Comparison of ENCODE assay signal across 17 cellular contexts in genomic region chr19:28213476-28214082, GRCh38.
DNase-seq lines count a peak whose midpoint lies in the region; ATAC-seq, FAIRE-seq and TF ChIP-seq lines count a peak whose summit lies in the region.
"Had no signal": no experiment of that assay in that cellular context is flagged by ENCODE, and none has a peak within 500 bp of the region (broad histone marks: within the 10 kb centered on the region; RNA-seq: fewer than 3 reads in every experiment).

No MANE protein-coding gene starts in this region.

- H3F3A ChIP-seq in GM23338 (replicated peaks; ENCODE audit: low read depth) = no peaks in the 10 kb centered on the region

- H3K27ac ChIP-seq in A549 (no peak overlapping the region), GM23338 (ENCODE audit: low read depth) (no peak overlapping the region), Peyer's patch (no peak overlapping the region), heart left ventricle (no peak overlapping the region)
- H3K27ac ChIP-seq: body of pancreas, suprapubic skin had no signal

- TF ChIP-seq POLR2A in A549 (IDR thresholded peaks at IDR 0.05; ENCODE audit: low read length) (no peak), Peyer's patch (IDR thresholded peaks at IDR 0.05) (no peak), heart left ventricle (IDR thresholded peaks at IDR 0.05) (no peak)

- DNase-seq in A549 (ENCODE audit: low read depth in 1 of 2, low spot score in 1 of 2) (peak in 1 of 2 experiments; percentile 71), GM23338 (ENCODE audit: low spot score) (peak; percentile 34), OCI-M1 (lab: John Stamatoyannopoulos, UW) (peak; percentile 41), iPS DF 19.7 (ENCODE audit: low read depth, low spot score) (peak; percentile 15), Peyer's patch (no peak), heart left ventricle (no peak), left lobe of liver (ENCODE audit: low spot score) (no peak), NCI-H1694 (lab: John Stamatoyannopoulos, UW) (no peak)
- DNase-seq: activated CD4-positive, alpha-beta T cell treated with anti-CD3 and anti-CD28 coated beads, Interleukin-2, amount 50 U/mL, for 48 hours; body of pancreas; HFFc6; mucosa of descending colon; NCI-H1048; NCI-H510A treated with DMSO at 0.1 percent for 48 hours; T-helper 9 cell had no signal

- WGBS in A549 (ENCODE audit: missing lambda C conversion rate) = 4% methylated on average over 5 of the region's 5 CpGs
- WGBS in heart left ventricle, 4 donors = 60 to 67% (median 61%) methylated on average over 5 of the region's 5 CpGs

- no peaks in the 10 kb centered on the region for H3K27me3 ChIP-seq in GM23338 (ENCODE audit: insufficient read depth)
- no peaks in the 10 kb centered on the region for H3K27me3 ChIP-seq in Peyer's patch
- peaks cover 0 to 8% (median 0%) of the 10 kb centered on the region in 9 donors for H3K27me3 ChIP-seq in heart left ventricle
- H3K27me3 ChIP-seq: body of pancreas, suprapubic skin had no signal

- H3K4me2 ChIP-seq in A549 = no peak overlapping the region
- H3K4me2 ChIP-seq in GM23338 = no peak overlapping the region

- H3K4me3 ChIP-seq in A549 (no peak overlapping the region), GM23338 (no peak overlapping the region), Peyer's patch (no peak overlapping the region), heart left ventricle (no peak overlapping the region)
- H3K4me3 ChIP-seq: body of pancreas, mucosa of descending colon, suprapubic skin had no signal

- H3K36me3 ChIP-seq in GM23338 (ENCODE audit: insufficient read depth) = no peaks in the 10 kb centered on the region
- H3K36me3 ChIP-seq in Peyer's patch = no peaks in the 10 kb centered on the region
- H3K36me3 ChIP-seq in heart left ventricle = no peaks in the 10 kb centered on the region
- H3K36me3 ChIP-seq: suprapubic skin had no signal

- no peak for TF ChIP-seq RAD21 in A549 (conservative IDR thresholded peaks at IDR 0.05 in 1 of 2, IDR thresholded peaks at IDR 0.05 in 1 of 2)

- peak; percentile 82 for FAIRE-seq in A549 (lab: Jason Lieb, UNC)

- H3K4me1 Mint-ChIP-seq in GM23338 = peaks cover 24% of the 10 kb centered on the region

- no peaks in the 10 kb centered on the region for H3K79me2 ChIP-seq in GM23338 (replicated peaks; ENCODE audit: insufficient read depth)

- no peaks in the 10 kb centered on the region for H3K9me2 ChIP-seq in GM23338 (ENCODE audit: insufficient read depth)

- H3K9me3 Mint-ChIP-seq in GM23338 = peaks cover 4% of the 10 kb centered on the region; the same call in 1 of the 3 replicates

- H3K4me1 ChIP-seq in A549 (no peaks in the 10 kb centered on the region), GM23338 (ENCODE audit: insufficient read depth) (0 out of 2 replicates have a peak, but pooled peaks cover 10% of the 10 kb centered on the region), Peyer's patch (no peaks in the 10 kb centered on the region), heart left ventricle (no peaks in the 10 kb centered on the region)
- H3K4me1 ChIP-seq: body of pancreas, suprapubic skin had no signal

- TF ChIP-seq CTCF in A549 (IDR thresholded peaks at IDR 0.05) (no peak), GM23338 (conservative IDR thresholded peaks at IDR 0.05; ENCODE audit: low read depth in 2 of 2) (no peak), Peyer's patch (IDR thresholded peaks at IDR 0.05) (no peak), heart left ventricle (IDR thresholded peaks at IDR 0.05) (no peak)

- ATAC-seq in A549 (peak in 1 of 2 experiments; percentile 44; a peak in 1 of 6 replicates), GM23338 (no peak), heart left ventricle (no peak), left lobe of liver (no peak)
- ATAC-seq: body of pancreas, mucosa of descending colon had no signal

- H2AFZ ChIP-seq in GM23338 = 0 out of 2 replicates have a peak overlapping the region, but pooled peaks have one; percentile 39

- H3K4me3 Mint-ChIP-seq in GM23338 = no peak overlapping the region
- H3K4me3 Mint-ChIP-seq: HFFc6 had no signal

- intact Hi-C loops in heart left ventricle (cut with DNase I) = loop anchor here in 1 of 10 donors (10.0 kb wide), 1 partner anchor 239 kb away; no protein-coding TSS in a partner anchor

- H3K27ac Mint-ChIP-seq in GM23338 = no peak overlapping the region
- H3K27ac Mint-ChIP-seq: activated T-helper 2 cell treated with anti-CD3 and anti-CD28 coated beads, Interferon-gamma antibody, Interleukin-2, Interleukin-4, amounts not matched to agents 10 μg/mL and 5 μg/mL and 100 μg/mL, durations not matched to agents 14 hours and 24 hours and 36 hours; HFFc6 had no signal

- CTCF ChIA-PET in A549 (lab: Yijun Ruan, JAX) = no interaction called here

- H3K27me3 Mint-ChIP-seq in GM23338 (ENCODE audit: insufficient read depth, low read depth, poor library complexity) = peaks cover 6% of the 10 kb centered on the region

- H3K36me3 Mint-ChIP-seq in GM23338 (ENCODE audit: low read depth) = no peaks in the 10 kb centered on the region

- peaks cover 9% of the 10 kb centered on the region; the same call in 2 of the 3 replicates for H3K9me3 ChIP-seq in A549
- H3K9me3 ChIP-seq in Peyer's patch = no peaks in the 10 kb centered on the region
- H3K9me3 ChIP-seq in heart left ventricle = no peaks in the 10 kb centered on the region
- H3K9me3 ChIP-seq: body of pancreas, mucosa of descending colon, suprapubic skin had no signal

- no peaks in the 10 kb centered on the region for H4K20me1 ChIP-seq in GM23338 (replicated peaks; ENCODE audit: insufficient read depth)

- no peak for TF ChIP-seq EP300 in A549 (IDR thresholded peaks at IDR 0.05)

- POLR2A ChIA-PET in A549 (lab: Yijun Ruan, JAX) = no interaction called here

TF ChIP-seq in A549, 52 proteins besides CTCF, POLR2A, EP300 and RAD21:
- TF ChIP-seq JUN (IDR thresholded peaks at IDR 0.05) (no peak), HMGXB4 (CRISPR knock-in tag; IDR thresholded peaks at IDR 0.05; ENCODE audit: borderline replicate concordance) (no peak), ZNF302 (CRISPR knock-in tag; IDR thresholded peaks at IDR 0.05) (no peak), CEBPB (IDR thresholded peaks at IDR 0.05) (no peak), SREBF2 (IDR thresholded peaks at IDR 0.05) (no peak), SMC3 (IDR thresholded peaks at IDR 0.05) (no peak), RARB (CRISPR knock-in tag; IDR thresholded peaks at IDR 0.05) (no peak)

TF ChIP-seq in GM23338, 12 proteins besides CTCF, POLR2A, EP300 and RAD21:
- no peak for TF ChIP-seq STAT1 (IDR thresholded peaks at IDR 0.05; ENCODE audit: unreplicated experiment)
- TF ChIP-seq ZNF462 (CRISPR knock-in tag; IDR thresholded peaks at IDR 0.05) = no peak

Comparison
In these comparisons a context has a peak if more than half of its experiments do, and no peak if none do; other contexts are left out.
1. DNase-seq: peak in GM23338 (single experiment), OCI-M1 (single experiment) and iPS DF 19.7 (single experiment); none in Peyer's patch (0 of 3), heart left ventricle (0 of 5), left lobe of liver (single experiment) and NCI-H1694 (single experiment).